11 cellular contexts compared by ENCODE assay signal in genomic region chr5:73119492-73120157, GRCh38. TPM values are rescaled to one million over a fixed set of nuclear protein-coding genes. Genes with fewer than 3 reads are reported as not detected.
A peak's percentile ranks its signal among the peaks of the same experiment; 100 is the strongest.
DNase-seq lines count a peak whose midpoint lies in the region; ATAC-seq, FAIRE-seq and TF ChIP-seq lines count a peak whose summit lies in the region.
"Had no signal": no experiment of that assay in that cellular context is flagged by ENCODE, and none has a peak within 500 bp of the region (broad histone marks: within the 10 kb centered on the region; RNA-seq: fewer than 3 reads in every experiment).

No MANE protein-coding gene starts in this region.

- TF ChIP-seq EP300 in upper lobe of left lung (IDR thresholded peaks at IDR 0.05), result no peak

- H3K4me1 ChIP-seq in endothelial cell of umbilical vein (ENCODE audit: control insufficient read depth, extremely low read depth, insufficient read depth, low read length) (peaks cover 32% of the 10 kb centered on the region), muscle layer of duodenum (ENCODE audit: control insufficient read depth in 1 of 2, insufficient read depth in 2 of 2, low read length in 2 of 2) (peaks cover 3 to 14% of the 10 kb centered on the region in 2 donors), upper lobe of left lung (peaks cover 7 to 20% (median 15%) of the 10 kb centered on the region in 4 donors), OCI-LY7 (ENCODE audit: insufficient read depth, low read length, poor library complexity, severe bottlenecking) (peaks cover 9% of the 10 kb centered on the region)

- peaks cover 0 to 2% of the 10 kb centered on the region in 2 experiments for H3K27me3 ChIP-seq in endothelial cell of umbilical vein (ENCODE audit: control insufficient read depth in 2 of 2, insufficient read depth in 2 of 2, low read length in 2 of 2)
- peaks cover 6% of the 10 kb centered on the region for H3K27me3 ChIP-seq in muscle layer of duodenum (ENCODE audit: low read depth, low read length)
- H3K27me3 ChIP-seq in upper lobe of left lung, result peaks cover 0 to 14% (median 5%) of the 10 kb centered on the region in 4 donors

- intact Hi-C loops in Right ventricle myocardium inferior (cut with DNase I), result no loop called here
- intact Hi-C loops in left ventricle myocardium superior (cut with micrococcal nuclease), result no loop called here
- intact Hi-C loops in endothelial cell of umbilical vein (cut with micrococcal nuclease), result loop anchor here (5.0 kb wide), 1 partner anchor 162 kb away; the partner anchor contains the start of gene FCHO2
- intact Hi-C loops in OCI-LY7 (cut with micrococcal nuclease; ENCODE audit: unreplicated experiment), result no loop called here

- peaks cover 14% of the 10 kb centered on the region for H3K79me2 ChIP-seq in endothelial cell of umbilical vein (ENCODE audit: control insufficient read depth, insufficient read depth, low read length)
- H3K79me2 ChIP-seq in OCI-LY7 (ENCODE audit: insufficient read depth, low read depth, low read length), result no peaks in the 10 kb centered on the region

- H3K36me3 ChIP-seq in endothelial cell of umbilical vein (ENCODE audit: control insufficient read depth in 2 of 2, extremely low read depth in 1 of 2, insufficient read depth in 2 of 2, low read length in 2 of 2) (no peaks in the 10 kb centered on the region), muscle layer of duodenum (ENCODE audit: control insufficient read depth in 1 of 2, insufficient read depth in 2 of 2, low read length in 2 of 2) (no peaks in the 10 kb centered on the region), upper lobe of left lung (no peaks in the 10 kb centered on the region), OCI-LY7 (ENCODE audit: insufficient read depth, low read length) (no peaks in the 10 kb centered on the region)

- no TSS peak for BruUV-seq in endothelial cell of umbilical vein (replicated peaks; lab: Mats Ljungman, UMichigan)
- BruUV-seq in OCI-LY7 (replicated peaks; lab: Mats Ljungman, UMichigan), result no TSS peak

- DNase-seq in Right ventricle myocardium inferior (ENCODE audit: missing footprints) (no peak), left ventricle myocardium superior (no peak), endothelial cell of umbilical vein (ENCODE audit: low read depth, low spot score) (peak; percentile 4), upper lobe of left lung (peak; percentile 31 to 62), OCI-LY7 (ENCODE audit: low spot score) (no peak), NCI-H187 treated with DMSO at 0.1 percent for 48 hours (lab: John Stamatoyannopoulos, UW) (no peak), NCI-H1092 treated with DMSO at 0.1 percent for 48 hours (lab: John Stamatoyannopoulos, UW) (no peak)
- DNase-seq: activated T-cell treated with anti-CD3 and anti-CD28 coated beads for 4 hours; CD4-positive, CD25-positive, alpha-beta regulatory T cell; NCI-H187 had no signal

- no peaks in the 10 kb centered on the region for H3K9me1 ChIP-seq in endothelial cell of umbilical vein (replicated peaks; ENCODE audit: control insufficient read depth, extremely low read depth, insufficient read depth, low read length)

- dilution Hi-C loops in endothelial cell of umbilical vein (cut with MboI; ENCODE audit: extremely low pct_ligation_motif_present, low sequenced_read_pairs), result no loop called here

- ATAC-seq in Right ventricle myocardium inferior, result peak; percentile 21
- no peak for ATAC-seq in left ventricle myocardium superior
- ATAC-seq in upper lobe of left lung (ENCODE audit: low FRiP score in 2 of 2), result peak in 1 of 2 donors; percentile 30

- H3K27ac ChIP-seq in endothelial cell of umbilical vein (ENCODE audit: insufficient read depth, low read depth, low read length) (no peak overlapping the region), muscle layer of duodenum (ENCODE audit: low read length) (peak overlapping the region; percentile 79), upper lobe of left lung (no peak overlapping the region), OCI-LY7 (ENCODE audit: low read depth, low read length, poor library complexity, severe bottlenecking) (no peak overlapping the region)

- no peak for TF ChIP-seq POLR2A in endothelial cell of umbilical vein (IDR thresholded peaks at IDR 0.05; ENCODE audit: low read depth, low read length)
- TF ChIP-seq POLR2A in upper lobe of left lung (IDR thresholded peaks at IDR 0.05), result no peak

- peak overlapping the region; percentile 92 for H2AFZ ChIP-seq in endothelial cell of umbilical vein (ENCODE audit: low read depth, low read length)
- no peak overlapping the region for H2AFZ ChIP-seq in OCI-LY7 (ENCODE audit: low read length)

- no peak for FAIRE-seq in endothelial cell of umbilical vein (lab: Jason Lieb, UNC)

- H3K9me3 ChIP-seq in endothelial cell of umbilical vein (replicated peaks; ENCODE audit: control insufficient read depth, insufficient read depth, low read length) (no peaks in the 10 kb centered on the region), muscle layer of duodenum (ENCODE audit: control insufficient read depth in 1 of 2, low read length in 2 of 2) (peaks cover 0 to 9% of the 10 kb centered on the region in 2 donors), upper lobe of left lung (peaks cover 0 to 4% (median 0%) of the 10 kb centered on the region in 4 donors), OCI-LY7 (ENCODE audit: low read length) (no peaks in the 10 kb centered on the region)

- WGBS in upper lobe of left lung, 2 donors, result 36 to 40% methylated on average over 18 to 23 of the region's 40 CpGs

- no peaks in the 10 kb centered on the region for H4K20me1 ChIP-seq in endothelial cell of umbilical vein (replicated peaks; ENCODE audit: control insufficient read depth, extremely low read depth, insufficient read depth, low read length)
- no peaks in the 10 kb centered on the region for H4K20me1 ChIP-seq in OCI-LY7 (ENCODE audit: insufficient read depth, low read length)

- H3K9ac ChIP-seq in endothelial cell of umbilical vein (replicated peaks; ENCODE audit: extremely low read depth, insufficient read depth, low read length), result no peak overlapping the region

- CTCF ChIA-PET in endothelial cell of umbilical vein (lab: Charles Lee) (interaction anchor here (0.7 to 1.5 kb wide), 4 partner anchors 9 to 96 kb away, joined by 3 to 9 read pairs (median 4); no protein-coding TSS in a partner anchor), OCI-LY7 (lab: Charles Lee; ENCODE audit: unreplicated experiment) (no interaction called here)

- POLR2A ChIA-PET in endothelial cell of umbilical vein (lab: Charles Lee) (no interaction called here), OCI-LY7 (lab: Charles Lee) (no interaction called here)

- H3K9me2 ChIP-seq in OCI-LY7 (ENCODE audit: insufficient read depth, low read length), result no peaks in the 10 kb centered on the region

- H3K4me3 ChIP-seq in endothelial cell of umbilical vein (replicated peaks in 1 of 3; ENCODE audit: insufficient read depth in 1 of 3, low read depth in 1 of 3, low read length in 3 of 3) (peak overlapping the region; percentile 39 to 95 (median 86)), muscle layer of duodenum (ENCODE audit: low read depth in 1 of 2, low read length in 2 of 2) (peak overlapping the region in 1 of 2 donors; percentile 68), upper lobe of left lung (peak overlapping the region in 3 of 4 donors; percentile 46 to 58 (median 55)), OCI-LY7 (ENCODE audit: low read depth, low read length, poor library complexity, severe bottlenecking) (no peak overlapping the region)

- TF ChIP-seq CTCF in endothelial cell of umbilical vein (IDR thresholded peaks at IDR 0.05; ENCODE audit: extremely low read depth in 1 of 2, insufficient read depth in 1 of 2, low read depth in 1 of 2, low read length in 2 of 2) (no peak), upper lobe of left lung (IDR thresholded peaks at IDR 0.05) (no peak), OCI-LY7 (conservative IDR thresholded peaks at IDR 0.05; ENCODE audit: low read length) (no peak)

- H3K4me2 ChIP-seq in endothelial cell of umbilical vein (ENCODE audit: insufficient read depth, low read length), result peak overlapping the region; percentile 92
- no peak overlapping the region for H3K4me2 ChIP-seq in OCI-LY7 (ENCODE audit: low read length)

TF ChIP-seq in endothelial cell of umbilical vein, 7 proteins besides CTCF, POLR2A, EP300 and RAD21 (continues in another document):
- TF ChIP-seq JUN (IDR thresholded peaks at IDR 0.05; ENCODE audit: borderline replicate concordance, insufficient read depth, insufficient read length, low read depth), result no peak
- TF ChIP-seq MYC (IDR thresholded peaks at IDR 0.05; ENCODE audit: low read depth, low read length), result no peak
- no peak for TF ChIP-seq MAX (IDR thresholded peaks at IDR 0.05; ENCODE audit: insufficient read depth, insufficient read length)
- no peak for TF ChIP-seq FOS (IDR thresholded peaks at IDR 0.05; ENCODE audit: borderline replicate concordance, insufficient read depth, low read length)

RNA-seq across cellular contexts. Expression of gene TMEM171, which starts 0.8 kb away (rescaled TPM):
- total RNA-seq in Right ventricle myocardium inferior (not detected), left ventricle myocardium superior (not detected), endothelial cell of umbilical vein (5.0 and 5.6 TPM in 2 replicates), upper lobe of left lung (under 1 TPM in 2 of 6 donors, not detected in 4; 0.34 to 0.57 TPM), OCI-LY7 (2022) (not detected in 2 replicates)
- polyA plus RNA-seq in endothelial cell of umbilical vein, result 9.1 and 11.7 TPM in 2 replicates
- 6.2 and 7.0 TPM in 2 replicates for polyA plus RNA-seq in endothelial cell of umbilical vein (2011; cell fraction: cytosol; rRNA removed)
- polyA plus RNA-seq in endothelial cell of umbilical vein (2011; cell fraction: nucleus; rRNA removed), result 4.0 and 5.6 TPM in 2 replicates
- polyA plus RNA-seq in endothelial cell of umbilical vein (2012), result 7.2 and 10.1 TPM in 2 replicates
- 3.8 and 6.6 TPM in 2 replicates for polyA minus RNA-seq in endothelial cell of umbilical vein
- not detected for polyA minus RNA-seq in endothelial cell of umbilical vein (2011; cell fraction: cytosol; rRNA and poly(A)+ RNA removed)
- polyA minus RNA-seq in endothelial cell of umbilical vein (2011; cell fraction: nucleus; rRNA and poly(A)+ RNA removed), result 5.3 and 6.4 TPM in 2 replicates
- not detected in 2 replicates for total RNA-seq in OCI-LY7 (2014; rRNA removed; shearing (Covaris generic))
- total RNA-seq: CD4-positive, CD25-positive, alpha-beta regulatory T cell had no signal
- polyA plus RNA-seq: CD4-positive, CD25-positive, alpha-beta regulatory T cell had no signal

RNA-seq across cellular contexts. Expression of gene TMEM174, which starts 53.4 kb away (rescaled TPM):
- total RNA-seq in Right ventricle myocardium inferior (not detected), left ventricle myocardium superior (not detected), endothelial cell of umbilical vein (not detected in 2 replicates), upper lobe of left lung (not detected), OCI-LY7 (2022) (0.25 TPM in 1 of 2 replicates, not detected in the other)
- not detected in 2 replicates for polyA plus RNA-seq in endothelial cell of umbilical vein
- not detected in 2 replicates for polyA plus RNA-seq in endothelial cell of umbilical vein (2011; cell fraction: cytosol; rRNA removed)
- polyA plus RNA-seq in endothelial cell of umbilical vein (2011; cell fraction: nucleus; rRNA removed), result not detected in 2 replicates
- not detected in 2 replicates for polyA plus RNA-seq in endothelial cell of umbilical vein (2012)
- polyA minus RNA-seq in endothelial cell of umbilical vein, result not detected in 2 replicates
- polyA minus RNA-seq in endothelial cell of umbilical vein (2011; cell fraction: cytosol; rRNA and poly(A)+ RNA removed), result not detected
- polyA minus RNA-seq in endothelial cell of umbilical vein (2011; cell fraction: nucleus; rRNA and poly(A)+ RNA removed), result not detected in 2 replicates
- total RNA-seq in OCI-LY7 (2014; rRNA removed; shearing (Covaris generic)), result not detected in 2 replicates
- total RNA-seq: CD4-positive, CD25-positive, alpha-beta regulatory T cell had no signal
- polyA plus RNA-seq: CD4-positive, CD25-positive, alpha-beta regulatory T cell had no signal

Comparison
In these comparisons a context has a peak if more than half of its experiments do, and no peak if none do; other contexts are left out.
1. DNase-seq: peak in endothelial cell of umbilical vein (single experiment) and upper lobe of left lung (2 of 2); none in Right ventricle myocardium inferior (single experiment), left ventricle myocardium superior (single experiment), OCI-LY7 (single experiment), NCI-H187 treated with DMSO at 0.1 percent for 48 hours (single experiment) and NCI-H1092 treated with DMSO at 0.1 percent for 48 hours (single experiment).